In genomic region chr10:110340821-110341220, GRCh38 we compare ENCODE assay signal across 23 cellular contexts. TPM values are rescaled to one million over a fixed set of nuclear protein-coding genes. Genes with fewer than 3 reads are reported as not detected.
DNase-seq lines count a peak whose midpoint lies in the region; ATAC-seq and TF ChIP-seq lines count a peak whose summit lies in the region.
"Had no signal": no experiment of that assay in that cellular context is flagged by ENCODE, and none has a peak within 500 bp of the region (broad histone marks: within the 10 kb centered on the region; RNA-seq: fewer than 3 reads in every experiment).

No MANE protein-coding gene starts in this region.

- no peak for TF ChIP-seq CTCF in fibroblast of lung (conservative IDR thresholded peaks at IDR 0.05 in 1 of 2, IDR thresholded peaks at IDR 0.05 in 1 of 2; ENCODE audit: low read depth in 1 of 2, low read length in 2 of 2)

- ATAC-seq in GM18909 (IDR thresholded peaks at IDR 0.05; ENCODE audit: poor library complexity, unreplicated experiment), result no peak
- ATAC-seq in activated CD4-positive, alpha-beta T cell treated with anti-CD3 and anti-CD28 coated beads for 36 hours, result no peak
- ATAC-seq in HG03342 (IDR thresholded peaks at IDR 0.05; ENCODE audit: unreplicated experiment), result no peak
- ATAC-seq: HCT116, HepG2 had no signal

- no peaks in the 10 kb centered on the region for H3K27me3 ChIP-seq in fibroblast of lung (ENCODE audit: control insufficient read depth, insufficient read depth, low read length)
- H3K27me3 ChIP-seq: SJCRH30 had no signal

- peak; percentile 27 for DNase-seq in NOMO-1 treated with DMSO at 0.1 percent for 48 hours (lab: John Stamatoyannopoulos, UW; ENCODE audit: unreplicated experiment)
- DNase-seq in NOMO-1 treated with dmso at 0.1 percent for 144 hours (lab: John Stamatoyannopoulos, UW; ENCODE audit: unreplicated experiment), result no peak
- peak; percentile 29 for DNase-seq in RPMI7951 (ENCODE audit: low read depth)
- DNase-seq in fibroblast of lung (ENCODE audit: low read depth in 2 of 2), result peak; percentile 49 to 78
- no peak for DNase-seq in activated CD4-positive, alpha-beta T cell treated with anti-CD3 and anti-CD28 coated beads for 36 hours
- no peak for DNase-seq in DMS 273 treated with DMSO at 0.1 percent for 48 hours (lab: John Stamatoyannopoulos, UW)
- DNase-seq: 8988T; CD4-positive, CD25-positive, alpha-beta regulatory T cell; COR-L47; GF-D8; GOT3; KG1; NCI-H1092; NCI-H1436 treated with DMSO at 0.1 percent for 48 hours; NCI-H2029 treated with DMSO at 0.1 percent for 48 hours; NCI-H2171; NCI-H446; NCI-H69; SJCRH30 had no signal

- H3K4me1 Mint-ChIP-seq in activated CD4-positive, alpha-beta T cell treated with anti-CD3 and anti-CD28 coated beads for 36 hours, result peaks cover 3% of the 10 kb centered on the region

- CTCF ChIA-PET in activated CD4-positive, alpha-beta T cell treated with anti-CD3 and anti-CD28 coated beads for 36 hours (lab: Charles Lee), result interaction anchor here (1.2 to 1.9 kb wide), 2 partner anchors 12 kb away, joined by 6 to 10 read pairs; no protein-coding TSS in a partner anchor

- no peak overlapping the region for H3K4me2 ChIP-seq in fibroblast of lung (ENCODE audit: extremely low read depth, insufficient read depth, low read length)

- H3K9me3 Mint-ChIP-seq in activated CD4-positive, alpha-beta T cell treated with anti-CD3 and anti-CD28 coated beads for 36 hours (ENCODE audit: low read depth), result no peaks in the 10 kb centered on the region
- H3K9me3 Mint-ChIP-seq: CD4-positive, CD25-positive, alpha-beta regulatory T cell had no signal

- no peak overlapping the region for H3K4me3 ChIP-seq in fibroblast of lung (replicated peaks in 1 of 4; ENCODE audit: control extremely low read depth in 1 of 4, insufficient read depth in 1 of 4, low read depth in 3 of 4, low read length in 4 of 4)
- H3K4me3 ChIP-seq: SJCRH30 had no signal

- H3K9me3 ChIP-seq in fibroblast of lung (ENCODE audit: control insufficient read depth, insufficient read depth, low read depth, low read length), result no peaks in the 10 kb centered on the region
- H3K9me3 ChIP-seq: SJCRH30 had no signal

- H3K27ac ChIP-seq in fibroblast of lung (ENCODE audit: insufficient read depth, low read length), result no peak overlapping the region
- H3K27ac ChIP-seq: SJCRH30 had no signal

- H3K36me3 Mint-ChIP-seq in activated CD4-positive, alpha-beta T cell treated with anti-CD3 and anti-CD28 coated beads for 36 hours (ENCODE audit: low read depth), result no peaks in the 10 kb centered on the region
- H3K36me3 Mint-ChIP-seq: CD4-positive, CD25-positive, alpha-beta regulatory T cell had no signal

- H3K9ac ChIP-seq in fibroblast of lung (ENCODE audit: insufficient read depth, low read length), result no peak overlapping the region

- no peaks in the 10 kb centered on the region for H3K79me2 ChIP-seq in fibroblast of lung (ENCODE audit: control insufficient read depth, insufficient read depth, low read length)

- H3K27ac Mint-ChIP-seq in activated CD4-positive, alpha-beta T cell treated with anti-CD3 and anti-CD28 coated beads for 36 hours, result no peak overlapping the region
- H3K27ac Mint-ChIP-seq: CD4-positive, CD25-positive, alpha-beta regulatory T cell had no signal

- POLR2A ChIA-PET in activated CD4-positive, alpha-beta T cell treated with anti-CD3 and anti-CD28 coated beads for 36 hours (lab: Charles Lee), result no interaction called here

- no peak overlapping the region for H2AFZ ChIP-seq in fibroblast of lung (ENCODE audit: low read length)

- no peak overlapping the region for H3K4me3 Mint-ChIP-seq in activated CD4-positive, alpha-beta T cell treated with anti-CD3 and anti-CD28 coated beads for 36 hours
- H3K4me3 Mint-ChIP-seq: CD4-positive, CD25-positive, alpha-beta regulatory T cell had no signal

- peaks cover 3% of the 10 kb centered on the region for H3K27me3 Mint-ChIP-seq in activated CD4-positive, alpha-beta T cell treated with anti-CD3 and anti-CD28 coated beads for 36 hours

- peaks cover 11% of the 10 kb centered on the region for H3K4me1 ChIP-seq in fibroblast of lung (ENCODE audit: control insufficient read depth, extremely low read depth, insufficient read depth, low read length)

- no peaks in the 10 kb centered on the region for H4K20me1 ChIP-seq in fibroblast of lung (ENCODE audit: control insufficient read depth, extremely low read depth, insufficient read depth, low read length)

- H3K36me3 ChIP-seq in fibroblast of lung (ENCODE audit: control insufficient read depth, insufficient read depth, low read length), result no peaks in the 10 kb centered on the region
- H3K36me3 ChIP-seq: SJCRH30 had no signal

- intact Hi-C loops in activated CD4-positive, alpha-beta T cell treated with anti-CD3 and anti-CD28 coated beads for 36 hours (cut with DNase I, micrococcal nuclease), result no loop called here

RNA-seq across cellular contexts. Expression of gene SMNDC1, which starts 36.1 kb away (rescaled TPM):
- total RNA-seq in RPMI7951 (2014; rRNA removed; shearing (Covaris generic)), result 6.3 and 7.6 TPM in 2 replicates
- 7.2 and 8.9 TPM in 2 replicates for total RNA-seq in fibroblast of lung
- 17.6 and 19.4 TPM in 2 replicates for polyA plus RNA-seq in fibroblast of lung
- polyA plus RNA-seq in fibroblast of lung (2012), result 20.4 and 21.3 TPM in 2 replicates
- 0.08 and 4.2 TPM in 2 replicates for polyA minus RNA-seq in fibroblast of lung (ENCODE audit: low replicate concordance)
- 10 to 100 TPM; 44.2 to 56.7 TPM for total RNA-seq in activated CD4-positive, alpha-beta T cell treated with anti-CD3 and anti-CD28 coated beads for 36 hours

Comparison
In these comparisons a context has a peak if more than half of its experiments do, and no peak if none do; other contexts are left out.
1. DNase-seq: peak in NOMO-1 treated with DMSO at 0.1 percent for 48 hours (single experiment), RPMI7951 (single experiment) and fibroblast of lung (2 of 2); none in NOMO-1 treated with dmso at 0.1 percent for 144 hours (single experiment), activated CD4-positive, alpha-beta T cell treated with anti-CD3 and anti-CD28 coated beads for 36 hours (single experiment) and DMS 273 treated with DMSO at 0.1 percent for 48 hours (single experiment).